ENCODE assay signal across 1 cellular context in the genomic region with DNA sequence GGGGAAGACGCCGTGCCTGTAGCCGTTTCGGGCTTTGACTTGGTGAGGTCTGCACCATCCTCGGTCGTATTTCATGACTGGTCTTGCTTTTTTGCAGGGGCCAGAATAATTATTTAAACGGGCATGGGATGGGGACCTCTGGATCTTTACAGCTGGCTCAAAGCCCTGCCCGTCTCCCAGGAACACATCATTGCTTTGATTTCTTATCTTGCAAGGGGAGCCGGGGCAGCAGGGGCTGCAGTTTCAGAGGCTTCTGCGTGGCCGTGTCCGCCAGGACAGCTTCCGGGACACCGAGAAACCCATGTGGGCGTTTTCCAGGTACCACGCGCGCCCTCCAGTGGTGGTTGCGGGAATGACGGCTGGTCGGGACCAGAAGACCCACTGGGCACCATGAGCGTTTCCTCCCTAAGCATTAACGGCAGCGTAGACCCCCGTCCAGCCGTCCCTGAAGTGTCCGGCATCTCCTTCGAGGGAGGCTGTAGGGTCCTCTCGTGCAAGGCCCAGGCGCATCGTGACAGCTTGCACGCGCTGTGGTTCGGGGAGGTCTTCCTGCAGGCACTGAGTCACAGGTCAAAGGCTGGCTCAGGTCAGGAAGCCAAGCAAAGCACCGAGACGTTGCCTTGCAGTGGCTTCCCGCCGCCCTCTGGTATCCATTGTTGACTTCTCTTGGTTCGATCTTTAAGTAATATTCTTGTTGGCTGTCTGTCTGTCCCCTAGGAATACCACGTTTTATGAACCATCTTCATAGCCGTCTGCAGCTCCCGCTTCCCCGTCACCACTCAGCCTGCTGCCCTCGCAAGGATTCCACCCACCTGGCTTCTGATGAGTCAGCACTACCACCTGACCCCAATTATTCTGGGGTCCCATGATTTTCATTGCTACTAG.
TF ChIP-seq lines count a peak whose summit lies in the region.

No MANE protein-coding gene starts in this region.

TF ChIP-seq in HEK293, 187 proteins besides CTCF, POLR2A, EP300 and RAD21 (continued from another document and continues in another):
- TF ChIP-seq, protein P1, sequence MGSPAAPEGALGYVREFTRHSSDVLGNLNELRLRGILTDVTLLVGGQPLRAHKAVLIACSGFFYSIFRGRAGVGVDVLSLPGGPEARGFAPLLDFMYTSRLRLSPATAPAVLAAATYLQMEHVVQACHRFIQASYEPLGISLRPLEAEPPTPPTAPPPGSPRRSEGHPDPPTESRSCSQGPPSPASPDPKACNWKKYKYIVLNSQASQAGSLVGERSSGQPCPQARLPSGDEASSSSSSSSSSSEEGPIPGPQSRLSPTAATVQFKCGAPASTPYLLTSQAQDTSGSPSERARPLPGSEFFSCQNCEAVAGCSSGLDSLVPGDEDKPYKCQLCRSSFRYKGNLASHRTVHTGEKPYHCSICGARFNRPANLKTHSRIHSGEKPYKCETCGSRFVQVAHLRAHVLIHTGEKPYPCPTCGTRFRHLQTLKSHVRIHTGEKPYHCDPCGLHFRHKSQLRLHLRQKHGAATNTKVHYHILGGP (tag by site-specific recombination; IDR thresholded peaks at IDR 0.05) = no peak
- TF ChIP-seq, protein P2, sequence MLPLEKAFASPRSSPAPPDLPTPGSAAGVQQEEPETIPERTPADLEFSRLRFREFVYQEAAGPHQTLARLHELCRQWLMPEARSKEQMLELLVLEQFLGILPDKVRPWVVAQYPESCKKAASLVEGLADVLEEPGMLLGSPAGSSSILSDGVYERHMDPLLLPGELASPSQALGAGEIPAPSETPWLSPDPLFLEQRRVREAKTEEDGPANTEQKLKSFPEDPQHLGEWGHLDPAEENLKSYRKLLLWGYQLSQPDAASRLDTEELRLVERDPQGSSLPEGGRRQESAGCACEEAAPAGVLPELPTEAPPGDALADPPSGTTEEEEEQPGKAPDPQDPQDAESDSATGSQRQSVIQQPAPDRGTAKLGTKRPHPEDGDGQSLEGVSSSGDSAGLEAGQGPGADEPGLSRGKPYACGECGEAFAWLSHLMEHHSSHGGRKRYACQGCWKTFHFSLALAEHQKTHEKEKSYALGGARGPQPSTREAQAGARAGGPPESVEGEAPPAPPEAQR (tag by site-specific recombination; IDR thresholded peaks at IDR 0.05) = no peak
- TF ChIP-seq ZNF792 (tag by site-specific recombination; IDR thresholded peaks at IDR 0.05) = no peak
- no peak for TF ChIP-seq ZNF223 (tag by site-specific recombination; IDR thresholded peaks at IDR 0.05)
- peak; percentile 40; the same call in 1 of the 2 replicates for TF ChIP-seq GLIS2 (tag by site-specific recombination; IDR thresholded peaks at IDR 0.05)
- no peak for TF ChIP-seq HOXD13 (CRISPR knock-in tag; IDR thresholded peaks at IDR 0.05; ENCODE audit: borderline replicate concordance)
- TF ChIP-seq, protein P3, sequence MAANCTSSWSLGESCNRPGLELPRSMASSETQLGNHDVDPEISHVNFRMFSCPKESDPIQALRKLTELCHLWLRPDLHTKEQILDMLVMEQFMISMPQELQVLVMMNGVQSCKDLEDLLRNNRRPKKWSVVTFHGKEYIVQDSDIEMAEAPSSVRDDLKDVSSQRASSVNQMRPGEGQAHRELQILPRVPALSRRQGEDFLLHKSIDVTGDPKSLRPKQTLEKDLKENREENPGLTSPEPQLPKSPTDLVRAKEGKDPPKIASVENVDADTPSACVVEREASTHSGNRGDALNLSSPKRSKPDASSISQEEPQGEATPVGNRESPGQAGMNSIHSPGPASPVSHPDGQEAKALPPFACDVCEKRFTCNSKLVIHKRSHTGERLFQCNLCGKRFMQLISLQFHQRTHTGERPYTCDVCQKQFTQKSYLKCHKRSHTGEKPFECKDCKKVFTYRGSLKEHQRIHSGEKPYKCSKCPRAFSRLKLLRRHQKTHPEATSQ (tag by site-specific recombination; IDR thresholded peaks at IDR 0.05) = no peak
- TF ChIP-seq ZNF548 (tag by site-specific recombination; IDR thresholded peaks at IDR 0.05) = no peak
- TF ChIP-seq ZNF677 (tag by site-specific recombination; IDR thresholded peaks at IDR 0.05) = no peak
- TF ChIP-seq ZNF292 (tag by site-specific recombination; IDR thresholded peaks at IDR 0.05; ENCODE audit: borderline replicate concordance, low read depth) = no peak
- TF ChIP-seq ZNF707 (tag by site-specific recombination; IDR thresholded peaks at IDR 0.05) = no peak
- no peak for TF ChIP-seq TRIM28 (IDR thresholded peaks at IDR 0.05; ENCODE audit: borderline replicate concordance, low read length)
- no peak for TF ChIP-seq ZSCAN30 (tag by site-specific recombination; IDR thresholded peaks at IDR 0.05)
- TF ChIP-seq, protein P4, sequence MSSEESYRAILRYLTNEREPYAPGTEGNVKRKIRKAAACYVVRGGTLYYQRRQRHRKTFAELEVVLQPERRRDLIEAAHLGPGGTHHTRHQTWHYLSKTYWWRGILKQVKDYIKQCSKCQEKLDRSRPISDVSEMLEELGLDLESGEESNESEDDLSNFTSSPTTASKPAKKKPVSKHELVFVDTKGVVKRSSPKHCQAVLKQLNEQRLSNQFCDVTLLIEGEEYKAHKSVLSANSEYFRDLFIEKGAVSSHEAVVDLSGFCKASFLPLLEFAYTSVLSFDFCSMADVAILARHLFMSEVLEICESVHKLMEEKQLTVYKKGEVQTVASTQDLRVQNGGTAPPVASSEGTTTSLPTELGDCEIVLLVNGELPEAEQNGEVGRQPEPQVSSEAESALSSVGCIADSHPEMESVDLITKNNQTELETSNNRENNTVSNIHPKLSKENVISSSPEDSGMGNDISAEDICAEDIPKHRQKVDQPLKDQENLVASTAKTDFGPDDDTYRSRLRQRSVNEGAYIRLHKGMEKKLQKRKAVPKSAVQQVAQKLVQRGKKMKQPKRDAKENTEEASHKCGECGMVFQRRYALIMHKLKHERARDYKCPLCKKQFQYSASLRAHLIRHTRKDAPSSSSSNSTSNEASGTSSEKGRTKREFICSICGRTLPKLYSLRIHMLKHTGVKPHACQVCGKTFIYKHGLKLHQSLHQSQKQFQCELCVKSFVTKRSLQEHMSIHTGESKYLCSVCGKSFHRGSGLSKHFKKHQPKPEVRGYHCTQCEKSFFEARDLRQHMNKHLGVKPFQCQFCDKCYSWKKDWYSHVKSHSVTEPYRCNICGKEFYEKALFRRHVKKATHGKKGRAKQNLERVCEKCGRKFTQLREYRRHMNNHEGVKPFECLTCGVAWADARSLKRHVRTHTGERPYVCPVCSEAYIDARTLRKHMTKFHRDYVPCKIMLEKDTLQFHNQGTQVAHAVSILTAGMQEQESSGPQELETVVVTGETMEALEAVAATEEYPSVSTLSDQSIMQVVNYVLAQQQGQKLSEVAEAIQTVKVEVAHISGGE (tag by site-specific recombination; conservative IDR thresholded peaks at IDR 0.05; ENCODE audit: low read depth) = peak; percentile 55; the same call in 1 of the 2 replicates
- TF ChIP-seq ZBTB20 (tag by site-specific recombination; IDR thresholded peaks at IDR 0.05) = no peak
- no peak for TF ChIP-seq ZNF266 (tag by site-specific recombination; IDR thresholded peaks at IDR 0.05; ENCODE audit: low read depth)
- no peak for TF ChIP-seq ZNF24 (tag by site-specific recombination; IDR thresholded peaks at IDR 0.05)
- no peak for TF ChIP-seq YY1 (tag by site-specific recombination; IDR thresholded peaks at IDR 0.05)
- TF ChIP-seq ZNF830 (tag by site-specific recombination; IDR thresholded peaks at IDR 0.05; ENCODE audit: low read depth) = no peak
- no peak for TF ChIP-seq SCRT1 (tag by site-specific recombination; IDR thresholded peaks at IDR 0.05; ENCODE audit: borderline replicate concordance)
- TF ChIP-seq, protein P5, sequence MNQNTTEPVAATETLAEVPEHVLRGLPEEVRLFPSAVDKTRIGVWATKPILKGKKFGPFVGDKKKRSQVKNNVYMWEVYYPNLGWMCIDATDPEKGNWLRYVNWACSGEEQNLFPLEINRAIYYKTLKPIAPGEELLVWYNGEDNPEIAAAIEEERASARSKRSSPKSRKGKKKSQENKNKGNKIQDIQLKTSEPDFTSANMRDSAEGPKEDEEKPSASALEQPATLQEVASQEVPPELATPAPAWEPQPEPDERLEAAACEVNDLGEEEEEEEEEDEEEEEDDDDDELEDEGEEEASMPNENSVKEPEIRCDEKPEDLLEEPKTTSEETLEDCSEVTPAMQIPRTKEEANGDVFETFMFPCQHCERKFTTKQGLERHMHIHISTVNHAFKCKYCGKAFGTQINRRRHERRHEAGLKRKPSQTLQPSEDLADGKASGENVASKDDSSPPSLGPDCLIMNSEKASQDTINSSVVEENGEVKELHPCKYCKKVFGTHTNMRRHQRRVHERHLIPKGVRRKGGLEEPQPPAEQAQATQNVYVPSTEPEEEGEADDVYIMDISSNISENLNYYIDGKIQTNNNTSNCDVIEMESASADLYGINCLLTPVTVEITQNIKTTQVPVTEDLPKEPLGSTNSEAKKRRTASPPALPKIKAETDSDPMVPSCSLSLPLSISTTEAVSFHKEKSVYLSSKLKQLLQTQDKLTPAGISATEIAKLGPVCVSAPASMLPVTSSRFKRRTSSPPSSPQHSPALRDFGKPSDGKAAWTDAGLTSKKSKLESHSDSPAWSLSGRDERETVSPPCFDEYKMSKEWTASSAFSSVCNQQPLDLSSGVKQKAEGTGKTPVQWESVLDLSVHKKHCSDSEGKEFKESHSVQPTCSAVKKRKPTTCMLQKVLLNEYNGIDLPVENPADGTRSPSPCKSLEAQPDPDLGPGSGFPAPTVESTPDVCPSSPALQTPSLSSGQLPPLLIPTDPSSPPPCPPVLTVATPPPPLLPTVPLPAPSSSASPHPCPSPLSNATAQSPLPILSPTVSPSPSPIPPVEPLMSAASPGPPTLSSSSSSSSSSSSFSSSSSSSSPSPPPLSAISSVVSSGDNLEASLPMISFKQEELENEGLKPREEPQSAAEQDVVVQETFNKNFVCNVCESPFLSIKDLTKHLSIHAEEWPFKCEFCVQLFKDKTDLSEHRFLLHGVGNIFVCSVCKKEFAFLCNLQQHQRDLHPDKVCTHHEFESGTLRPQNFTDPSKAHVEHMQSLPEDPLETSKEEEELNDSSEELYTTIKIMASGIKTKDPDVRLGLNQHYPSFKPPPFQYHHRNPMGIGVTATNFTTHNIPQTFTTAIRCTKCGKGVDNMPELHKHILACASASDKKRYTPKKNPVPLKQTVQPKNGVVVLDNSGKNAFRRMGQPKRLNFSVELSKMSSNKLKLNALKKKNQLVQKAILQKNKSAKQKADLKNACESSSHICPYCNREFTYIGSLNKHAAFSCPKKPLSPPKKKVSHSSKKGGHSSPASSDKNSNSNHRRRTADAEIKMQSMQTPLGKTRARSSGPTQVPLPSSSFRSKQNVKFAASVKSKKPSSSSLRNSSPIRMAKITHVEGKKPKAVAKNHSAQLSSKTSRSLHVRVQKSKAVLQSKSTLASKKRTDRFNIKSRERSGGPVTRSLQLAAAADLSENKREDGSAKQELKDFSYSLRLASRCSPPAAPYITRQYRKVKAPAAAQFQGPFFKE (tag by site-specific recombination; IDR thresholded peaks at IDR 0.05; ENCODE audit: borderline replicate concordance) = no peak
- TF ChIP-seq ZNF214 (tag by site-specific recombination; IDR thresholded peaks at IDR 0.05; ENCODE audit: borderline replicate concordance) = no peak
- no peak for TF ChIP-seq KLF16 (tag by site-specific recombination; IDR thresholded peaks at IDR 0.05)
- TF ChIP-seq GLIS1 (tag by site-specific recombination; IDR thresholded peaks at IDR 0.05) = peak; percentile 64
- TF ChIP-seq ZBTB48 (tag by site-specific recombination; IDR thresholded peaks at IDR 0.05) = no peak
- TF ChIP-seq ZNF138 (tag by site-specific recombination; IDR thresholded peaks at IDR 0.05; ENCODE audit: borderline replicate concordance) = no peak
- TF ChIP-seq ZBTB7A (tag by site-specific recombination; IDR thresholded peaks at IDR 0.05; ENCODE audit: low read depth) = no peak
- no peak for TF ChIP-seq GLI2 (tag by site-specific recombination; IDR thresholded peaks at IDR 0.05; ENCODE audit: borderline replicate concordance, low read depth)
- TF ChIP-seq ZNF585B (tag by site-specific recombination; IDR thresholded peaks at IDR 0.05) = no peak
- no peak for TF ChIP-seq ZNF626 (tag by site-specific recombination; IDR thresholded peaks at IDR 0.05)
- TF ChIP-seq, protein P6, sequence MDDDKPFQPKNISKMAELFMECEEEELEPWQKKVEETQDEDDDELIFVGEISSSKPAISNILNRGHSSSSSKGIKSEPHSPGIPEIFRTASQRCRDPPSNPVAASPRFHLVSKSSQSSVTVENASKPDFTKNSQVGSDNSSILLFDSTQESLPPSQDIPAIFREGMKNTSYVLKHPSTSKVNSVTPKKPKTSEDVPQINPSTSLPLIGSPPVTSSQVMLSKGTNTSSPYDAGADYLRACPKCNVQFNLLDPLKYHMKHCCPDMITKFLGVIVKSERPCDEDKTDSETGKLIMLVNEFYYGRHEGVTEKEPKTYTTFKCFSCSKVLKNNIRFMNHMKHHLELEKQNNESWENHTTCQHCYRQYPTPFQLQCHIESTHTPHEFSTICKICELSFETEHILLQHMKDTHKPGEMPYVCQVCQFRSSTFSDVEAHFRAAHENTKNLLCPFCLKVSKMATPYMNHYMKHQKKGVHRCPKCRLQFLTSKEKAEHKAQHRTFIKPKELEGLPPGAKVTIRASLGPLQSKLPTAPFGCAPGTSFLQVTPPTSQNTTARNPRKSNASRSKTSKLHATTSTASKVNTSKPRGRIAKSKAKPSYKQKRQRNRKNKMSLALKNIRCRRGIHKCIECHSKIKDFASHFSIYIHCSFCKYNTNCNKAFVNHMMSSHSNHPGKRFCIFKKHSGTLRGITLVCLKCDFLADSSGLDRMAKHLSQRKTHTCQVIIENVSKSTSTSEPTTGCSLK (tag by site-specific recombination; IDR thresholded peaks at IDR 0.05) = no peak
- TF ChIP-seq OSR2 (tag by site-specific recombination; IDR thresholded peaks at IDR 0.05) = 0 out of 2 replicates have a peak, but pooled peaks have one; percentile 10
- no peak for TF ChIP-seq ZBTB1 (tag by site-specific recombination; IDR thresholded peaks at IDR 0.05)
- TF ChIP-seq, protein P7, sequence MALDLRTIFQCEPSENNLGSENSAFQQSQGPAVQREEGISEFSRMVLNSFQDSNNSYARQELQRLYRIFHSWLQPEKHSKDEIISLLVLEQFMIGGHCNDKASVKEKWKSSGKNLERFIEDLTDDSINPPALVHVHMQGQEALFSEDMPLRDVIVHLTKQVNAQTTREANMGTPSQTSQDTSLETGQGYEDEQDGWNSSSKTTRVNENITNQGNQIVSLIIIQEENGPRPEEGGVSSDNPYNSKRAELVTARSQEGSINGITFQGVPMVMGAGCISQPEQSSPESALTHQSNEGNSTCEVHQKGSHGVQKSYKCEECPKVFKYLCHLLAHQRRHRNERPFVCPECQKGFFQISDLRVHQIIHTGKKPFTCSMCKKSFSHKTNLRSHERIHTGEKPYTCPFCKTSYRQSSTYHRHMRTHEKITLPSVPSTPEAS (tag by site-specific recombination; IDR thresholded peaks at IDR 0.05) = no peak
- TF ChIP-seq, protein P8, sequence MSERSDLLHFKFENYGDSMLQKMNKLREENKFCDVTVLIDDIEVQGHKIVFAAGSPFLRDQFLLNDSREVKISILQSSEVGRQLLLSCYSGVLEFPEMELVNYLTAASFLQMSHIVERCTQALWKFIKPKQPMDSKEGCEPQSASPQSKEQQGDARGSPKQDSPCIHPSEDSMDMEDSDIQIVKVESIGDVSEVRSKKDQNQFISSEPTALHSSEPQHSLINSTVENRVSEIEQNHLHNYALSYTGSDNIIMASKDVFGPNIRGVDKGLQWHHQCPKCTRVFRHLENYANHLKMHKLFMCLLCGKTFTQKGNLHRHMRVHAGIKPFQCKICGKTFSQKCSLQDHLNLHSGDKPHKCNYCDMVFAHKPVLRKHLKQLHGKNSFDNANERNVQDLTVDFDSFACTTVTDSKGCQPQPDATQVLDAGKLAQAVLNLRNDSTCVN (tag by site-specific recombination; optimal IDR thresholded peaks at IDR 0.05) = no peak
- TF ChIP-seq ZBTB17 (tag by site-specific recombination; IDR thresholded peaks at IDR 0.05) = no peak
- TF ChIP-seq ZNF394 (tag by site-specific recombination; IDR thresholded peaks at IDR 0.05; ENCODE audit: borderline replicate concordance) = no peak
- TF ChIP-seq, protein P9, sequence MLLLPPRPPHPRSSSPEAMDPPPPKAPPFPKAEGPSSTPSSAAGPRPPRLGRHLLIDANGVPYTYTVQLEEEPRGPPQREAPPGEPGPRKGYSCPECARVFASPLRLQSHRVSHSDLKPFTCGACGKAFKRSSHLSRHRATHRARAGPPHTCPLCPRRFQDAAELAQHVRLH (tag by site-specific recombination; IDR thresholded peaks at IDR 0.05) = no peak
- no peak for TF ChIP-seq ZNF473 (tag by site-specific recombination; IDR thresholded peaks at IDR 0.05)
